Comparison of ENCODE assay signal across 13 cellular contexts in the genomic region with DNA sequence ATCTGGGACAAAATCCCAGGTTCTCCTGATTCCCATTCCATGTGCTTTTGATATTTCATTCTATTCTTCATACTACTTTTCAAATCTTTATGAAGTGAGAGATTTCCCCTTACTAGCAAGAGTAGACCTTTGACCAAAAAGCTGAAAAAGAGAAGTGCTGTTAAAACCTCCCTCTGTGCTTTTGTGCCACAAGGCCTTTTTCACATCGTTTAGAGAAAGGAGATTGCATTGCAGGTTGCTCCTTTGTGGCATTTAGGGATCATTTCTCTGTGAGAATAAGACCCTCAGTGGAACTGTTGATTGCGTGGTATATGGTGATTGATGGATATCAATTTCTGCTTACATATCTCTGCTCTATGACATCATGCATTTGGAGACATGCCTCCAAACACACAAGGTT.
"Had no signal": no experiment of that assay in that cellular context is flagged by ENCODE, and none has a peak within 500 bp of the region (broad histone marks: within the 10 kb centered on the region; RNA-seq: fewer than 3 reads in every experiment).

No MANE protein-coding gene starts in this region.

- H3K27ac ChIP-seq: ovary, stomach had no signal

- H3K4me1 ChIP-seq: breast epithelium had no signal

- H3K36me3 ChIP-seq: breast epithelium, ovary, stomach had no signal

- DNase-seq: activated CD4-positive, alpha-beta T cell treated with anti-CD3 and anti-CD28 coated beads, Interleukin-2, amount 10 ng/mL, durations not matched to agents 7 days and 5 days; activated CD4-positive, CD25-positive, alpha-beta regulatory T cell; activated CD8-positive, alpha-beta memory T cell treated with anti-CD3 and anti-CD28 coated beads for 24 hours; activated naive CD8-positive, alpha-beta T cell treated with anti-CD3 and anti-CD28 coated beads for 36 hours; cerebellar nuclear complex; effector memory CD4-positive, alpha-beta T cell; foreskin melanocyte; immature natural killer cell; ovary; stimulated activated CD4-positive, alpha-beta T cell treated with anti-CD3 and anti-CD28 coated beads, Interleukin-12 subunit alpha, Interleukin-12 subunit beta, amount 100 ng/mL, for 4 hours; stimulated activated CD4-positive, alpha-beta T cell treated with anti-CD3 and anti-CD28 coated beads, Interleukin-2, amount 100 ng/mL, for 24 hours; stomach had no signal

- H3K4me3 ChIP-seq: breast epithelium, ovary, stomach had no signal

- H3K27me3 ChIP-seq: breast epithelium, ovary, stomach had no signal

- H3K9me3 ChIP-seq: breast epithelium, ovary, stomach had no signal
